In genomic region chr2:96208144-96209010, GRCh38 we compare ENCODE assay signal across 8 cellular contexts. TPM values are rescaled to one million over a fixed set of nuclear protein-coding genes. Genes with fewer than 3 reads are reported as not detected.
DNase-seq lines count a peak whose midpoint lies in the region; ATAC-seq, FAIRE-seq and TF ChIP-seq lines count a peak whose summit lies in the region.

A gene with protein sequence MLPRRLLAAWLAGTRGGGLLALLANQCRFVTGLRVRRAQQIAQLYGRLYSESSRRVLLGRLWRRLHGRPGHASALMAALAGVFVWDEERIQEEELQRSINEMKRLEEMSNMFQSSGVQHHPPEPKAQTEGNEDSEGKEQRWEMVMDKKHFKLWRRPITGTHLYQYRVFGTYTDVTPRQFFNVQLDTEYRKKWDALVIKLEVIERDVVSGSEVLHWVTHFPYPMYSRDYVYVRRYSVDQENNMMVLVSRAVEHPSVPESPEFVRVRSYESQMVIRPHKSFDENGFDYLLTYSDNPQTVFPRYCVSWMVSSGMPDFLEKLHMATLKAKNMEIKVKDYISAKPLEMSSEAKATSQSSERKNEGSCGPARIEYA (minus strand): TSS chr2:96208827. CDS start chr2:96208434, 393 bp downstream.

- no peak for TF ChIP-seq EP300 in sigmoid colon (IDR thresholded peaks at IDR 0.05)

- H3K27ac ChIP-seq in body of pancreas (peak within 1 kb of the TSS; percentile 95 to 97 (median 96)), sigmoid colon (peak within 1 kb of the TSS; percentile 89 to 98 (median 94))

- 0% methylated on average over 1 to 90 of the region's 100 CpGs for WGBS in body of pancreas, 2 donors
- 0% methylated on average over 100 of the region's 100 CpGs for WGBS in sigmoid colon, 2 donors

- FAIRE-seq in TTC549 (lab: Jason Lieb, UNC): peak; percentile 58

- peaks cover 51% of the 10 kb centered on the region for H3K4me1 ChIP-seq in body of pancreas
- peaks cover 0 to 53% (median 51%) of the 10 kb centered on the region in 4 donors for H3K4me1 ChIP-seq in sigmoid colon

- ATAC-seq in GM18519 (IDR thresholded peaks at IDR 0.05; ENCODE audit: low FRiP score, unreplicated experiment) (peak; percentile 62), HG03060 (IDR thresholded peaks at IDR 0.05; ENCODE audit: low read depth, unreplicated experiment) (peak; percentile 42), body of pancreas (peak; percentile 96)

- TF ChIP-seq POLR2A in body of pancreas (IDR thresholded peaks at IDR 0.05): peak; percentile 93 to 98 (median 98)
- peak in 1 of 2 donors; percentile 96 for TF ChIP-seq POLR2A in sigmoid colon (IDR thresholded peaks at IDR 0.05)

- H3K4me3 ChIP-seq in body of pancreas (peak within 1 kb of the TSS; percentile 81 to 88), sigmoid colon (peak within 1 kb of the TSS; percentile 60 to 99 (median 86))

- H3K36me3 ChIP-seq in body of pancreas (replicated peaks in 1 of 2; ENCODE audit: insufficient read depth in 1 of 2, low read depth in 2 of 2) (no peaks in the 10 kb centered on the region), sigmoid colon (no peaks in the 10 kb centered on the region)

- TF ChIP-seq CTCF in body of pancreas (IDR thresholded peaks at IDR 0.05) (peak in 4 of 7 experiments; percentile 12 to 29 (median 24)), sigmoid colon (IDR thresholded peaks at IDR 0.05) (no peak)

- H3K9me3 ChIP-seq in body of pancreas (no peaks in the 10 kb centered on the region), sigmoid colon (no peaks in the 10 kb centered on the region)

- H3K27me3 ChIP-seq in body of pancreas: no peaks in the 10 kb centered on the region
- H3K27me3 ChIP-seq in sigmoid colon: no peaks in the 10 kb centered on the region

- DNase-seq in 8988T: peak; percentile 87
- DNase-seq in NCI-H2107 treated with DMSO at 0.1 percent for 48 hours (lab: John Stamatoyannopoulos, UW; ENCODE audit: unreplicated experiment): peak; percentile 81
- peak; percentile 99 to 100 (median 99) for DNase-seq in body of pancreas
- peak; percentile 93 for DNase-seq in iPS DF 19.7 (ENCODE audit: low read depth, low spot score)
- DNase-seq in sigmoid colon: peak; percentile 99

- intact Hi-C loops in body of pancreas (cut with DNase I): no loop called here
- intact Hi-C loops in sigmoid colon (cut with DNase I): loop anchor here (2.0 to 5.0 kb wide), 2 partner anchors 58 to 329 kb away; partner anchors contain the start of genes ARID5A and CIAO1

RNA-seq across cellular contexts. Expression of the gene that starts here (rescaled TPM):
- total RNA-seq in body of pancreas (10 to 100 TPM; 68.5 to 91.3 TPM), sigmoid colon (10 to 100 TPM; 50.4 to 88.5 (median 73.1) TPM)
- polyA plus RNA-seq in sigmoid colon: 10 to 100 TPM; 39.6 to 74.6 (median 40.5) TPM

Comparison
In these comparisons a context has a peak if more than half of its experiments do, and no peak if none do; other contexts are left out.
1. Peak in every context shown above with its lines: DNase-seq, ATAC-seq, H3K4me3 ChIP-seq and H3K27ac ChIP-seq.
2. ATAC-seq: peak in every context shown above with its lines; median percentile 96 in body of pancreas; 62 in GM18519; 42 in HG03060.
3. CTCF ChIP-seq: peak in body of pancreas (4 of 7); none in sigmoid colon (0 of 4).